In genomic region chr1:185776521-185776920, GRCh38 we compare ENCODE assay signal across 23 cellular contexts.
"Had no signal": no experiment of that assay in that cellular context is flagged by ENCODE, and none has a peak within 500 bp of the region (broad histone marks: within the 10 kb centered on the region; RNA-seq: fewer than 3 reads in every experiment).

No MANE protein-coding gene starts in this region.

- ATAC-seq: activated CD4-positive, alpha-beta T cell treated with anti-CD3 and anti-CD28 coated beads for 36 hours; activated T-cell treated with anti-CD3 and anti-CD28 coated beads, Interleukin-2, amount 50 U/mL, for 72 hours; foreskin keratinocyte; left lung; stimulated activated naive B cell treated with anti-CD40 and anti-IgM and Interleukin-4, amounts not matched to agents 10 μg/mL and 1 μg/mL and 100 μg/mL, for 72 hours had no signal

- H3K4me1 ChIP-seq: foreskin keratinocyte, left lung, sigmoid colon, transverse colon had no signal

- H3K27me3 ChIP-seq: left lung, sigmoid colon, transverse colon had no signal

- H3K36me3 ChIP-seq: left lung, sigmoid colon, transverse colon had no signal

- H3K27ac ChIP-seq: foreskin keratinocyte, left lung, sigmoid colon, transverse colon had no signal

- DNase-seq: activated B cell treated with CpG ODN at 0.5 μM for 24 hours; activated CD4-positive, alpha-beta T cell treated with anti-CD3 and anti-CD28 coated beads for 36 hours; activated CD4-positive, alpha-beta T cell treated with anti-CD3 and anti-CD28 coated beads, Interleukin-2, amount 50 U/mL, for 48 hours; activated effector memory CD4-positive, alpha-beta T cell treated with Interleukin-2 at 50 U/mL for 16 hours; activated naive CD4-positive, alpha-beta T cell treated with anti-CD3 and anti-CD28 coated beads for 36 hours; activated naive CD8-positive, alpha-beta T cell treated with anti-CD3 and anti-CD28 coated beads, Interleukin-2, amount 10 ng/mL, durations not matched to agents 7 days and 5 days; activated T-cell treated with anti-CD3 and anti-CD28 coated beads, Interleukin-2, amount 50 U/mL, for 72 hours; dermis blood vessel endothelial cell; effector memory CD4-positive, alpha-beta T cell; foreskin keratinocyte; hippocampal formation; kidney glomerular epithelial cell; left lung; naive B cell; occipital lobe; retina; sigmoid colon; stimulated activated CD4-positive, alpha-beta T cell treated with anti-CD3 and anti-CD28 coated beads, Interleukin-2, amount 100 ng/mL, for 48 hours; stimulated activated CD8-positive, alpha-beta memory T cell treated with anti-CD3 and anti-CD28 coated beads, Interleukin-4, amount 100 ng/mL, for 48 hours; stimulated activated naive B cell treated with anti-CD40 and anti-IgM and Interleukin-4, amounts not matched to agents 10 μg/mL and 1 μg/mL and 100 μg/mL, for 72 hours; T1000; transverse colon had no signal

- H3K4me3 ChIP-seq: left lung, lung, sigmoid colon, transverse colon had no signal

- H3K9me3 ChIP-seq: left lung, sigmoid colon, transverse colon had no signal
